8 cellular contexts compared by ENCODE assay signal in the genomic region with DNA sequence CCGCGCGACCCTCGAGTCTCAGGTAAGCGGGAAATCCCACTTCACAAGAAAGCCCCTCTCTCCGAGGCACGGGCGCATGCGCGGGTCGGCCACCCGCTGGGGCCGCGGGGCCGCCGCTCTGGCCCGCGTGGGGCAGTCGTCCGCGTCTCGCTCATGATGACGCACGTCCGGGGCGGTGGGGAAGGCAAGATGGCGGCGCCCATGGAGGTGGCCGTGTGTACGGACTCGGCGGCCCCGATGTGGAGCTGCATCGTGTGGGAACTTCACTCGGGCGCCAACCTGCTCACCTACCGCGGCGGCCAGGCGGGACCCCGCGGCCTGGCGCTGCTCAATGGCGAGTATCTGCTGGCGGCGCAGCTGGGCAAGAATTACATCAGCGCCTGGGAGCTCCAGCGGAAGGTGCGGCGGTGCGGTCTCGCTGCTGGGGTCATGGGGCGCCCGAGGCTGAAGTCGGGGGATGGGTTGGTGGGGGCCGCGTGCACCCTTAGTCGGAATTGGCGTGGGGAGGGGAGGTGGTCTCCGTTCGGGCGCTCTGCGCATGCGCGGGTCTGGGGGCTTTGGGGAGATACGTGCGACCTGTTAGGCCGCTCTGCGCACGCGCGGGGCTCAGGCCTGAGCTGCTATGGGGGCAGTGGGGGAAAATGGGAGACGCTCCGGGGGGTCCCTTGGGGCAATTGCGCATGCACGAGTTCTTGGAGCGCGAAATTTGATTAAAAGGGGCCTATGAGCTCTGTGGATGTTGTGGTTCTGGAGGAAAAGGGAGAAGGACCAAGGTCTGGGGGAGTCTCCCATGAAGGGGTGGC. TPM values are rescaled to one million over a fixed set of nuclear protein-coding genes. Genes with fewer than 3 reads are reported as not detected.
DNase-seq lines count a peak whose midpoint lies in the region; ATAC-seq, FAIRE-seq and TF ChIP-seq lines count a peak whose summit lies in the region.

A gene with protein sequence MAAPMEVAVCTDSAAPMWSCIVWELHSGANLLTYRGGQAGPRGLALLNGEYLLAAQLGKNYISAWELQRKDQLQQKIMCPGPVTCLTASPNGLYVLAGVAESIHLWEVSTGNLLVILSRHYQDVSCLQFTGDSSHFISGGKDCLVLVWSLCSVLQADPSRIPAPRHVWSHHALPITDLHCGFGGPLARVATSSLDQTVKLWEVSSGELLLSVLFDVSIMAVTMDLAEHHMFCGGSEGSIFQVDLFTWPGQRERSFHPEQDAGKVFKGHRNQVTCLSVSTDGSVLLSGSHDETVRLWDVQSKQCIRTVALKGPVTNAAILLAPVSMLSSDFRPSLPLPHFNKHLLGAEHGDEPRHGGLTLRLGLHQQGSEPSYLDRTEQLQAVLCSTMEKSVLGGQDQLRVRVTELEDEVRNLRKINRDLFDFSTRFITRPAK (plus strand): TSS at position 181 of the 803 bp plus-strand sequence. CDS start 9 bp downstream, at position 190.

- no peaks in the 10 kb centered on the region for H3K9me3 ChIP-seq in stomach

- H3K36me3 Mint-ChIP-seq in neural crest cell (ENCODE audit: low read depth): no peaks in the 10 kb centered on the region

- peak within 1 kb of the TSS; percentile 99 for H3K27ac Mint-ChIP-seq in neural crest cell (ENCODE audit: unreplicated experiment)

- peak within 1 kb of the TSS; percentile 98 for H3K4me3 ChIP-seq in LNCaP clone FGC (ENCODE audit: low read depth, low read length)
- H3K4me3 ChIP-seq in fibroblast of villous mesenchyme (ENCODE audit: low read depth, low read length): peak within 1 kb of the TSS; percentile 99
- H3K4me3 ChIP-seq in stomach: peak within 1 kb of the TSS; percentile 82 to 99 (median 98)

- intact Hi-C loops in stomach (cut with DNase I; ENCODE audit: low total_unique reads): loop anchor here (5.0 to 10.0 kb wide), 2 partner anchors 62 to 220 kb away; no protein-coding TSS in a partner anchor

- peaks cover 10% of the 10 kb centered on the region for H3K27me3 Mint-ChIP-seq in neural crest cell (ENCODE audit: low read depth)

- no peak for TF ChIP-seq CTCF in D721Med (IDR thresholded peaks at IDR 0.05; ENCODE audit: insufficient read depth, missing control alignments)
- no peak for TF ChIP-seq CTCF in LNCaP clone FGC (IDR thresholded peaks at IDR 0.05; ENCODE audit: control insufficient read depth, extremely low read depth, insufficient read depth)
- no peak for TF ChIP-seq CTCF in fibroblast of villous mesenchyme (IDR thresholded peaks at IDR 0.05; ENCODE audit: insufficient read depth, low read depth, low read length)
- no peak for TF ChIP-seq CTCF in neural crest cell (conservative IDR thresholded peaks at IDR 0.05)
- peak in 1 of 7 experiments; percentile 41 for TF ChIP-seq CTCF in stomach (IDR thresholded peaks at IDR 0.05)

- peaks cover 0 to 9% (median 0%) of the 10 kb centered on the region in 3 donors for H3K27me3 ChIP-seq in stomach

- no peak for FAIRE-seq in D721Med (lab: Jason Lieb, UNC)

- peaks cover 13 to 36% (median 32%) of the 10 kb centered on the region in 4 donors for H3K36me3 ChIP-seq in stomach

- ATAC-seq in GM21619 (IDR thresholded peaks at IDR 0.05; ENCODE audit: unreplicated experiment): peak; percentile 59

- WGBS in stomach, 5 donors: 1% methylated on average over 53 to 78 of the region's 78 CpGs

- peaks cover 12 to 41% (median 38%) of the 10 kb centered on the region in 4 donors for H3K4me1 ChIP-seq in stomach

- H3K27ac ChIP-seq in stomach: peak within 1 kb of the TSS; percentile 77 to 95 (median 87)

- no peak for TF ChIP-seq EP300 in stomach (IDR thresholded peaks at IDR 0.05)

- H3K9me3 Mint-ChIP-seq in neural crest cell: no peaks in the 10 kb centered on the region

- H3K4me3 Mint-ChIP-seq in neural crest cell: peak within 1 kb of the TSS; percentile 98

- DNase-seq in D721Med (ENCODE audit: insufficient read length, low spot score): peak; percentile 99
- peak; percentile 50 for DNase-seq in LNCaP clone FGC (ENCODE audit: low read depth)
- peak; percentile 88 for DNase-seq in activated gamma-delta T cell (lab: John Stamatoyannopoulos, UW)
- DNase-seq in fibroblast of villous mesenchyme (ENCODE audit: low read depth): peak; percentile 88
- DNase-seq in neural crest cell (ENCODE audit: low read depth, low spot score): peak; percentile 89
- DNase-seq in stomach: peak; percentile 94

- H3K4me1 Mint-ChIP-seq in neural crest cell: peaks cover 23% of the 10 kb centered on the region

- TF ChIP-seq POLR2A in Raji (IDR thresholded peaks at IDR 0.05; ENCODE audit: insufficient read depth, low read depth, low read length): peak; percentile 75
- TF ChIP-seq POLR2A in stomach (IDR thresholded peaks at IDR 0.05): peak in 1 of 4 donors; percentile 10

RNA-seq across cellular contexts. Expression of the gene that starts here (rescaled TPM):
- total RNA-seq in fibroblast of villous mesenchyme (49.7 and 77.3 TPM in 2 replicates), neural crest cell (65.2 and 67.4 TPM in 2 replicates), stomach (100 to 1,000 TPM in 2 of 5 donors, 10 to 100 TPM in 3; 19.1 to 410 (median 67.7) TPM)
- 10 to 100 TPM; 44.4 to 81.3 (median 51.9) TPM for polyA plus RNA-seq in stomach

Comparison
In these comparisons a context has a peak if more than half of its experiments do, and no peak if none do; other contexts are left out.
1. Peak in every context shown above with its lines: DNase-seq, ATAC-seq, H3K4me3 ChIP-seq and H3K27ac ChIP-seq.